12 cellular contexts compared by ENCODE assay signal in the genomic region with DNA sequence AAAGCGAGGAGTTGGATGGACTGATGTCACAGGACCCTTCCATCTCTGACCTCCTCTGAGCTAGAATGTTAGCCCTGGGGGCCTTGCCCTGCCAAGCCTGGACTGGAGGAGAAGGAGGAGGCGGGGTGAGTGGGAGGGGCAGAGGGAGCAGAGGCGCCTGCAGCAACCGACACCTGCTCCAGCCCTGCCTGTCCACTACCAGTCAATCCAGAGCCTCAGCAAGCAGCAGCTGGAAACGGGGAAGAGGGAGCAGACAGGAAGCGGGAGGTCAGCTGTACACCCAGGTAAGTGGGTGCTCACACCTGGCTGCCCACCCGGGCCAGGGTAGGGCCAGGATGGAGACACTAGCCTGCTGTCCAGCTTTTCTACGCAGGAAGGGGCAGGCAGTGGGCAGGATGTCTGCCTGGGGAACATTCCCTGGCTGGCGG. TPM values are rescaled to one million over a fixed set of nuclear protein-coding genes. Genes with fewer than 3 reads are reported as not detected.
DNase-seq lines count a peak whose midpoint lies in the region; ATAC-seq and TF ChIP-seq lines count a peak whose summit lies in the region.
"Had no signal": no experiment of that assay in that cellular context is flagged by ENCODE, and none has a peak within 500 bp of the region (broad histone marks: within the 10 kb centered on the region; RNA-seq: fewer than 3 reads in every experiment).

A gene (plus strand): TSS at position 201 of the 428 bp plus-strand sequence. CDS start 2,470 bp downstream, outside the sequence.

- H2AFZ ChIP-seq in PC-3 (ENCODE audit: low read length), result no peak within 1 kb of the TSS
- H2AFZ ChIP-seq: hepatocyte had no signal

- H3K79me2 ChIP-seq in PC-3 (ENCODE audit: low read length), result no peaks in the 10 kb centered on the region
- H3K79me2 ChIP-seq: hepatocyte had no signal

- no peak within 1 kb of the TSS for H3K9ac ChIP-seq in PC-3 (ENCODE audit: low read length)

- intact Hi-C loops in PC-3 (cut with micrococcal nuclease) (no loop called here), thyroid gland (cut with DNase I) (no loop called here), vagina (cut with DNase I) (no loop called here)

- DNase-seq in NCI-H748 (lab: John Stamatoyannopoulos, UW; ENCODE audit: unreplicated experiment) (peak; percentile 46), NCI-H748 treated with DMSO at 0.1 percent for 48 hours (lab: John Stamatoyannopoulos, UW) (no peak), PC-3 (no peak), islet precursor cell (peak; percentile 90), thyroid gland (peak; percentile 49 to 59), vagina (ENCODE audit: extremely low spot score in 2 of 2) (no peak)
- DNase-seq in activated T-cell treated with anti-CD3 and anti-CD28 coated beads, Interleukin-2, amount 50 U/mL, for 48 hours, result no peak
- no peak for DNase-seq in stimulated activated CD4-positive, alpha-beta T cell treated with anti-CD3 and anti-CD28 coated beads, Interleukin-4, amount 100 ng/mL, for 4 hours
- DNase-seq: aorta; effector memory CD8-positive, alpha-beta T cell; Kasumi-1 had no signal

- WGBS in thyroid gland, 2 donors, result 44 to 53% methylated on average over 7 to 9 of the region's 9 CpGs

- H3K9me3 ChIP-seq in PC-3 (ENCODE audit: low read length) (no peaks in the 10 kb centered on the region), thyroid gland (no peaks in the 10 kb centered on the region), vagina (no peaks in the 10 kb centered on the region)

- no TSS peak for BruUV-seq in PC-3 (replicated peaks; lab: Mats Ljungman, UMichigan)

- peaks cover 22% of the 10 kb centered on the region for H3K4me1 ChIP-seq in PC-3 (ENCODE audit: insufficient read depth, low read length)
- no peaks in the 10 kb centered on the region for H3K4me1 ChIP-seq in thyroid gland
- peaks cover 6% of the 10 kb centered on the region for H3K4me1 ChIP-seq in vagina

- H4K20me1 ChIP-seq in PC-3 (ENCODE audit: low read length), result no peaks in the 10 kb centered on the region

- CTCF ChIA-PET in PC-3 (lab: Charles Lee), result no interaction called here

- H3K27ac ChIP-seq in PC-3 (ENCODE audit: low read length) (peak within 1 kb of the TSS; percentile 1; the same call in 1 of the 2 replicates), thyroid gland (no peak within 1 kb of the TSS), vagina (no peak within 1 kb of the TSS)
- H3K27ac ChIP-seq: hepatocyte had no signal

- H3K27me3 ChIP-seq in PC-3 (ENCODE audit: low read length) (no peaks in the 10 kb centered on the region), thyroid gland (no peaks in the 10 kb centered on the region), vagina (no peaks in the 10 kb centered on the region)
- H3K27me3 ChIP-seq: hepatocyte had no signal

- no peak for ATAC-seq in PC-3
- ATAC-seq: effector memory CD8-positive, alpha-beta T cell had no signal

- no peaks in the 10 kb centered on the region for H3F3A ChIP-seq in PC-3 (ENCODE audit: low read length, unreplicated experiment)

- peak in 1 of 2 donors; percentile 40 for TF ChIP-seq POLR2A in thyroid gland (IDR thresholded peaks at IDR 0.05)
- TF ChIP-seq POLR2A in vagina (IDR thresholded peaks at IDR 0.05), result no peak

- no peak within 1 kb of the TSS for H3K4me3 ChIP-seq in PC-3 (ENCODE audit: low read length)
- no peak within 1 kb of the TSS for H3K4me3 ChIP-seq in thyroid gland (replicated peaks in 1 of 3)
- H3K4me3 ChIP-seq in vagina, result no peak within 1 kb of the TSS
- H3K4me3 ChIP-seq: hepatocyte had no signal

- H3K4me2 ChIP-seq in PC-3 (ENCODE audit: low read length), result peak within 1 kb of the TSS; percentile 5; the same call in 1 of the 2 replicates
- H3K4me2 ChIP-seq: hepatocyte had no signal

- no peak for TF ChIP-seq CTCF in PC-3 (conservative IDR thresholded peaks at IDR 0.05; ENCODE audit: low read depth, low read length)
- no peak for TF ChIP-seq CTCF in thyroid gland (IDR thresholded peaks at IDR 0.05)
- TF ChIP-seq CTCF in vagina (IDR thresholded peaks at IDR 0.05), result no peak

- POLR2A ChIA-PET in PC-3 (lab: Charles Lee; ENCODE audit: unreplicated experiment), result interaction anchor here (0.6 kb wide), 1 partner anchor 416 kb away, joined by 6 read pairs; no protein-coding TSS in a partner anchor

- H3K36me3 ChIP-seq in PC-3 (ENCODE audit: low read depth, low read length) (no peaks in the 10 kb centered on the region), thyroid gland (no peaks in the 10 kb centered on the region), vagina (no peaks in the 10 kb centered on the region)

- H3K9me2 ChIP-seq in PC-3 (replicated peaks; ENCODE audit: low read length), result no peaks in the 10 kb centered on the region

RNA-seq across cellular contexts. Expression of the gene that starts here (rescaled TPM):
- 0.04 and 0.63 TPM in 2 replicates for total RNA-seq in PC-3 (2014; rRNA removed)
- total RNA-seq in thyroid gland, result 10 to 100 TPM; 16.2 to 78.6 (median 33.0) TPM
- not detected for total RNA-seq in vagina

Comparison
In these comparisons a context has a peak if more than half of its experiments do, and no peak if none do; other contexts are left out.
1. RNA of the gene that starts here (total RNA-seq): 16.2 to 78.6 TPM in thyroid gland; 0.04 to 0.63 TPM in PC-3 and not detected in vagina (single experiment); every median in the first group is over 10 times any median in the second.
2. DNase-seq: peak in NCI-H748 (single experiment), islet precursor cell (single experiment) and thyroid gland (2 of 2); none in NCI-H748 treated with DMSO at 0.1 percent for 48 hours (single experiment), PC-3 (single experiment), vagina (0 of 2), activated T-cell treated with anti-CD3 and anti-CD28 coated beads, Interleukin-2, amount 50 U/mL, for 48 hours (0 of 2) and stimulated activated CD4-positive, alpha-beta T cell treated with anti-CD3 and anti-CD28 coated beads, Interleukin-4, amount 100 ng/mL, for 4 hours (0 of 2).